In genomic region chrX:3320471-3321046, GRCh38 we compare ENCODE assay signal across 19 cellular contexts. TPM values are rescaled to one million over a fixed set of nuclear protein-coding genes. Genes with fewer than 3 reads are reported as not detected.
DNase-seq lines count a peak whose midpoint lies in the region; ATAC-seq and TF ChIP-seq lines count a peak whose summit lies in the region.
"Had no signal": no experiment of that assay in that cellular context is flagged by ENCODE, and none has a peak within 500 bp of the region (broad histone marks: within the 10 kb centered on the region; RNA-seq: fewer than 3 reads in every experiment).

No MANE protein-coding gene starts in this region.

- intact Hi-C loops in aorta (cut with DNase I) = no loop called here

- H3K4me1 Mint-ChIP-seq in endothelial cell (ENCODE audit: unreplicated experiment) = no peaks in the 10 kb centered on the region

- no peaks in the 10 kb centered on the region for H3K27me3 ChIP-seq in aorta (ENCODE audit: control insufficient read depth in 1 of 2, insufficient read depth in 2 of 2, low read length in 1 of 2)

- H3K9me3 ChIP-seq in aorta (ENCODE audit: control insufficient read depth, low read length) = no peaks in the 10 kb centered on the region
- H3K9me3 ChIP-seq: Caco-2 had no signal

- TF ChIP-seq CTCF in fibroblast of the aortic adventitia (IDR thresholded peaks at IDR 0.05; ENCODE audit: insufficient read depth, low read length) = no peak
- no peak for TF ChIP-seq CTCF in endothelial cell (IDR thresholded peaks at IDR 0.05; ENCODE audit: unreplicated experiment)

- peaks cover 4% of the 10 kb centered on the region for H3K36me3 Mint-ChIP-seq in endothelial cell (ENCODE audit: low read depth, unreplicated experiment)

- 76 to 78% methylated on average over 7 of the region's 7 CpGs for WGBS in aorta, 2 donors

- H3K27ac Mint-ChIP-seq in endothelial cell (ENCODE audit: unreplicated experiment) = no peak overlapping the region
- H3K27ac Mint-ChIP-seq: CD4-positive, alpha-beta T cell had no signal

- no peak overlapping the region for H3K4me3 Mint-ChIP-seq in endothelial cell (ENCODE audit: unreplicated experiment)
- H3K4me3 Mint-ChIP-seq: CD4-positive, alpha-beta T cell had no signal

- H3K9me3 Mint-ChIP-seq in endothelial cell (ENCODE audit: unreplicated experiment) = no peaks in the 10 kb centered on the region
- H3K9me3 Mint-ChIP-seq: CD4-positive, alpha-beta T cell had no signal

- H3K4me3 ChIP-seq in fibroblast of the aortic adventitia (ENCODE audit: low read depth, low read length) (no peak overlapping the region), aorta (ENCODE audit: low read length in 2 of 2) (no peak overlapping the region)

- no peaks in the 10 kb centered on the region for H3K4me1 ChIP-seq in aorta (ENCODE audit: control insufficient read depth in 1 of 2, insufficient read depth in 2 of 2, low read length in 2 of 2)
- H3K4me1 ChIP-seq: Caco-2 had no signal

- peaks cover 3% of the 10 kb centered on the region for H3K27me3 Mint-ChIP-seq in endothelial cell (ENCODE audit: unreplicated experiment)
- H3K27me3 Mint-ChIP-seq: CD4-positive, alpha-beta T cell had no signal

- DNase-seq in EH (ENCODE audit: low read depth) = peak; percentile 57
- DNase-seq in RPMI7951 (ENCODE audit: low read depth) = peak; percentile 65
- peak; percentile 9 for DNase-seq in fibroblast of the aortic adventitia (ENCODE audit: low read depth)
- no peak for DNase-seq in aorta
- no peak for DNase-seq in endothelial cell (ENCODE audit: low spot score)
- DNase-seq in pons (ENCODE audit: low spot score) = no peak
- DNase-seq: AML-193; Caco-2; CD4-positive, alpha-beta T cell; DMS153; GOT3; NCI-H1417 treated with DMSO at 0.1 percent for 48 hours; NCI-H187 treated with DMSO at 0.1 percent for 48 hours; NCI-H2227 treated with DMSO at 0.1 percent for 48 hours; NCI-H510A treated with DMSO at 0.1 percent for 48 hours had no signal

- no peaks in the 10 kb centered on the region for H3K36me3 ChIP-seq in aorta (ENCODE audit: control insufficient read depth in 1 of 2, insufficient read depth in 2 of 2, low read length in 1 of 2)

- H3K27ac ChIP-seq in aorta (ENCODE audit: low read depth in 1 of 2, low read length in 2 of 2) = no peak overlapping the region
- H3K27ac ChIP-seq: RWPE1 had no signal

- ATAC-seq in aorta (ENCODE audit: low FRiP score) = peak; percentile 44
- ATAC-seq in HG03039 (IDR thresholded peaks at IDR 0.05; ENCODE audit: unreplicated experiment) = no peak

RNA-seq across cellular contexts. Expression of gene MXRA5, which starts 25.9 kb away (rescaled TPM):
- 10.6 and 12.7 TPM in 2 replicates for total RNA-seq in RPMI7951 (2014; rRNA removed; shearing (Covaris generic))
- total RNA-seq in fibroblast of the aortic adventitia (ENCODE audit: low replicate concordance) = 4.7 and 8.5 TPM in 2 replicates
- total RNA-seq in aorta = 10 to 100 TPM in 1 of 2 donors, 1 to 10 TPM in 1; 2.3 to 13.5 TPM
- under 1 TPM in 1 of 2 donors, not detected in 1; 0.05 TPM for polyA plus RNA-seq in aorta
- total RNA-seq in endothelial cell (ENCODE audit: unreplicated experiment) = 4.3 TPM
- total RNA-seq: Caco-2; CD4-positive, alpha-beta T cell; HT-29; MCF 10A had no signal

Comparison
In these comparisons a context has a peak if more than half of its experiments do, and no peak if none do; other contexts are left out.
1. DNase-seq: peak in EH (single experiment), RPMI7951 (single experiment) and fibroblast of the aortic adventitia (single experiment); none in aorta (0 of 2), endothelial cell (single experiment) and pons (single experiment).